Comparison of ENCODE assay signal across 27 cellular contexts in genomic region chr2:161434127-161434526, GRCh38. TPM values are rescaled to one million over a fixed set of nuclear protein-coding genes. Genes with fewer than 3 reads are reported as not detected.
"Had no signal": no experiment of that assay in that cellular context is flagged by ENCODE, and none has a peak within 500 bp of the region (broad histone marks: within the 10 kb centered on the region; RNA-seq: fewer than 3 reads in every experiment).

No MANE protein-coding gene starts in this region.

- H3K4me1 ChIP-seq: left ventricle myocardium inferior, neural progenitor cell, parathyroid adenoma, right atrium auricular region, tibial nerve, uterus had no signal

- H3K27ac ChIP-seq: left ventricle myocardium inferior, neural progenitor cell, neutrophil, parathyroid adenoma, right atrium auricular region, right lobe of liver, tibial nerve, uterus had no signal

- H2AFZ ChIP-seq: neural progenitor cell, parathyroid adenoma had no signal

- H3K79me2 ChIP-seq: parathyroid adenoma had no signal

- H3K27me3 ChIP-seq: right atrium auricular region had no signal

- ATAC-seq: natural killer cell; right lobe of liver; stimulated activated memory B cell treated with anti-CD40 and anti-IgM and Interleukin-4, amounts not matched to agents 10 μg/mL and 1 μg/mL and 100 μg/mL, for 72 hours; stimulated activated naive CD8-positive, alpha-beta T cell treated with anti-CD3 and anti-CD28 coated beads, Interleukin-15, amount 100 ng/mL, for 72 hours had no signal

- H3K36me3 ChIP-seq: left ventricle myocardium inferior, neural progenitor cell, neutrophil, right atrium auricular region, right lobe of liver, tibial nerve, uterus had no signal

- DNase-seq: islet precursor cell; left ventricle myocardium inferior; mesendoderm; naive B cell; natural killer cell; nephron progenitor cell; occipital lobe; right lobe of liver; stimulated activated CD4-positive, alpha-beta T cell treated with anti-CD3 and anti-CD28 coated beads, Interleukin-1b, Interleukin-23, amount 100 ng/mL, for 48 hours; stimulated activated CD4-positive, alpha-beta T cell treated with anti-CD3 and anti-CD28 coated beads, Interleukin-2, amount 100 ng/mL, for 48 hours; stimulated activated CD4-positive, alpha-beta T cell treated with anti-CD3 and anti-CD28 coated beads, Interleukin-4, amount 100 ng/mL, for 4 hours; stimulated activated CD8-positive, alpha-beta memory T cell treated with anti-CD3 and anti-CD28 coated beads, Interleukin-4, amount 100 ng/mL, for 48 hours; stimulated activated naive CD4-positive, alpha-beta T cell treated with Interleukin-2 at 50 U/mL for 16 hours; stimulated activated naive CD8-positive, alpha-beta T cell treated with anti-CD3 and anti-CD28 coated beads, Interleukin-15, amount 100 ng/mL, for 72 hours; substantia nigra; uterus had no signal

- H3K4me2 ChIP-seq: neural progenitor cell, smooth muscle cell had no signal

- H3K9ac ChIP-seq: neural progenitor cell, parathyroid adenoma had no signal

- H3K4me3 ChIP-seq: left ventricle myocardium inferior, lung, neural progenitor cell, right atrium auricular region, right lobe of liver, smooth muscle cell, tibial nerve, uterus had no signal

- H3K9me3 ChIP-seq: neutrophil, right lobe of liver, uterus had no signal

RNA-seq across cellular contexts. Expression of gene TBR1, which starts 18.0 kb away (rescaled TPM):
- total RNA-seq: left ventricle myocardium inferior, lung, natural killer cell, progenitor cell of endocrine pancreas, right atrium auricular region, right lobe of liver, skeletal muscle tissue, tibial nerve, ureter, uterus had no signal
- polyA plus RNA-seq: smooth muscle cell had no signal
